ENCODE assay signal across 18 cellular contexts in the genomic region with DNA sequence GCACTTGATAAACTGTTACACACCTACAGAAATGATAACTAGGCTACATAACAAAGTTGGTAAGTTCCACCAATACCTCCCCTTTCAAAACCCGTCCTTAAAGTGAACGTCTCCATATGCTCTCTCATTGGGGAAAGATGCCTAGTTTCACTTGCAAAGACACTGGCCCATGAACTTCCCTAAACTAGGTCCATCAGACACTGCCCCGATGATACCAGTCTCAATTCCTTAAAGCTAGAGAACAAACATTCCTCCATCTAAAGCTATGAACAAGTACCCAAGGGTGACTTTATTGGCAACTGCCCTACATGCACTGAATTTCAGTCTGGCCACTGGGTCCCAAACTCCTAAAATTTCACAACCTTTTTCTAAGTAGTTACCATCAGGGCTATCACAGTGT. TPM values are rescaled to one million over a fixed set of nuclear protein-coding genes. Genes with fewer than 3 reads are reported as not detected.
DNase-seq lines count a peak whose midpoint lies in the region; ATAC-seq, FAIRE-seq and TF ChIP-seq lines count a peak whose summit lies in the region.
"Had no signal": no experiment of that assay in that cellular context is flagged by ENCODE, and none has a peak within 500 bp of the region (broad histone marks: within the 10 kb centered on the region; RNA-seq: fewer than 3 reads in every experiment).

No MANE protein-coding gene starts in this region.

- H3K27ac ChIP-seq in subcutaneous abdominal adipose tissue (ENCODE audit: low read depth, low read length) (peak overlapping the region; percentile 78), smooth muscle cell (ENCODE audit: low read depth) (no peak overlapping the region)
- H3K27ac ChIP-seq: HL-60, SJSA1 had no signal

- H3K27me3 ChIP-seq in subcutaneous abdominal adipose tissue (ENCODE audit: control insufficient read depth in 5 of 5, insufficient read depth in 4 of 5, low read length in 5 of 5) (no peaks in the 10 kb centered on the region), smooth muscle cell (ENCODE audit: low read depth) (no peaks in the 10 kb centered on the region)
- H3K27me3 ChIP-seq: SJSA1 had no signal

- TF ChIP-seq CTCF in smooth muscle cell (IDR thresholded peaks at IDR 0.05; ENCODE audit: borderline replicate concordance, insufficient read depth, poor library complexity, severe bottlenecking), result no peak

- H3K4me3 ChIP-seq in subcutaneous abdominal adipose tissue (ENCODE audit: low read depth in 1 of 5, low read length in 5 of 5) (no peak overlapping the region), smooth muscle cell (no peak overlapping the region)
- H3K4me3 ChIP-seq: SJSA1 had no signal

- 94% methylated on average over 3 of the region's 3 CpGs for WGBS in smooth muscle cell (ENCODE audit: low lambda C conversion rate)

- peaks cover 84% of the 10 kb centered on the region for H4K20me1 ChIP-seq in smooth muscle cell (ENCODE audit: low read depth)

- no peaks in the 10 kb centered on the region for H3K9me3 Mint-ChIP-seq in activated naive CD4-positive, alpha-beta T cell treated with anti-CD3 and anti-CD28 coated beads for 36 hours
- no peaks in the 10 kb centered on the region for H3K9me3 Mint-ChIP-seq in effector memory CD8-positive, alpha-beta T cell
- H3K9me3 Mint-ChIP-seq: activated naive CD4-positive, alpha-beta T cell treated with anti-CD3 and anti-CD28 coated beads, Interleukin-2, amount 10 ng/mL, durations not matched to agents 7 days and 5 days; endodermal cell; nephron had no signal

- no peak for FAIRE-seq in urothelium cell line (lab: Jason Lieb, UNC)
- FAIRE-seq: TTC549 had no signal

- H3K36me3 ChIP-seq in subcutaneous abdominal adipose tissue (ENCODE audit: control insufficient read depth in 5 of 5, insufficient read depth in 5 of 5, low read length in 5 of 5) (peaks cover 0 to 3% (median 0%) of the 10 kb centered on the region in 5 donors), smooth muscle cell (ENCODE audit: low read depth) (no peaks in the 10 kb centered on the region)
- H3K36me3 ChIP-seq: SJSA1 had no signal

- H3K27me3 Mint-ChIP-seq in activated naive CD4-positive, alpha-beta T cell treated with anti-CD3 and anti-CD28 coated beads for 36 hours (ENCODE audit: low read depth), result no peaks in the 10 kb centered on the region
- H3K27me3 Mint-ChIP-seq in effector memory CD8-positive, alpha-beta T cell, result no peaks in the 10 kb centered on the region
- H3K27me3 Mint-ChIP-seq: activated naive CD4-positive, alpha-beta T cell treated with anti-CD3 and anti-CD28 coated beads, Interleukin-2, amount 10 ng/mL, durations not matched to agents 7 days and 5 days had no signal

- peaks cover 83% of the 10 kb centered on the region for H3K4me1 Mint-ChIP-seq in activated naive CD4-positive, alpha-beta T cell treated with anti-CD3 and anti-CD28 coated beads for 36 hours (ENCODE audit: low read depth)
- peaks cover 50 to 63% of the 10 kb centered on the region in 2 donors for H3K4me1 Mint-ChIP-seq in effector memory CD8-positive, alpha-beta T cell (ENCODE audit: low read depth in 2 of 2)

- H3K4me1 ChIP-seq in subcutaneous abdominal adipose tissue (ENCODE audit: control insufficient read depth in 5 of 5, insufficient read depth in 5 of 5, low read length in 5 of 5), result peaks cover 0 to 64% (median 39%) of the 10 kb centered on the region in 5 donors
- peaks cover 8% of the 10 kb centered on the region for H3K4me1 ChIP-seq in smooth muscle cell (ENCODE audit: low read depth)
- H3K4me1 ChIP-seq: SJSA1 had no signal

- ATAC-seq in effector memory CD8-positive, alpha-beta T cell (replicated peaks), result no peak
- ATAC-seq in HG03521 (IDR thresholded peaks at IDR 0.05; ENCODE audit: unreplicated experiment), result no peak
- ATAC-seq: right cardiac atrium had no signal

- H3K4me2 ChIP-seq in smooth muscle cell, result no peak overlapping the region

- H3K27ac Mint-ChIP-seq in activated naive CD4-positive, alpha-beta T cell treated with anti-CD3 and anti-CD28 coated beads for 36 hours, result peak overlapping the region; percentile 0
- H3K27ac Mint-ChIP-seq in effector memory CD8-positive, alpha-beta T cell, result peak overlapping the region; percentile 13 to 15
- H3K27ac Mint-ChIP-seq: activated naive CD4-positive, alpha-beta T cell treated with anti-CD3 and anti-CD28 coated beads, Interleukin-2, amount 10 ng/mL, durations not matched to agents 7 days and 5 days; endodermal cell; nephron had no signal

- intact Hi-C loops in activated naive CD4-positive, alpha-beta T cell treated with anti-CD3 and anti-CD28 coated beads for 36 hours (cut with micrococcal nuclease), result no loop called here

- DNase-seq in activated naive CD4-positive, alpha-beta T cell treated with anti-CD3 and anti-CD28 coated beads for 36 hours, result no peak
- no peak for DNase-seq in activated naive CD4-positive, alpha-beta T cell (lab: John Stamatoyannopoulos, UW)
- DNase-seq in NOMO-1 treated with dmso at 0.1 percent for 144 hours (lab: John Stamatoyannopoulos, UW; ENCODE audit: unreplicated experiment) (peak; percentile 25), urothelium cell line (ENCODE audit: low spot score) (no peak), smooth muscle cell (lab: John Stamatoyannopoulos, UW; ENCODE audit: unreplicated experiment) (no peak)
- no peak for DNase-seq in effector memory CD8-positive, alpha-beta T cell
- DNase-seq: activated naive CD4-positive, alpha-beta T cell treated with anti-CD3 and anti-CD28 coated beads, Interleukin-2, amount 10 ng/mL, durations not matched to agents 7 days and 5 days; endodermal cell; HCEC 1CT; NCI-H2029 treated with DMSO at 0.1 percent for 48 hours; right cardiac atrium; stimulated activated CD4-positive, alpha-beta T cell treated with anti-CD3 and anti-CD28 coated beads, Interleukin-2, amount 100 ng/mL, for 24 hours had no signal

- H3K9ac ChIP-seq in subcutaneous abdominal adipose tissue (ENCODE audit: low read length in 5 of 5) (peak overlapping the region in 1 of 5 donors; percentile 3), smooth muscle cell (ENCODE audit: low read depth) (no peak overlapping the region)

- H2AFZ ChIP-seq in smooth muscle cell (ENCODE audit: low read depth), result no peak overlapping the region

- H3K79me2 ChIP-seq in smooth muscle cell (ENCODE audit: low read depth), result peaks cover 55% of the 10 kb centered on the region

- H3K9me3 ChIP-seq in subcutaneous abdominal adipose tissue (ENCODE audit: control insufficient read depth in 5 of 5, low read length in 5 of 5) (no peaks in the 10 kb centered on the region), smooth muscle cell (replicated peaks; ENCODE audit: low read depth) (no peaks in the 10 kb centered on the region)
- H3K9me3 ChIP-seq: SJSA1 had no signal

- H3K4me3 Mint-ChIP-seq in activated naive CD4-positive, alpha-beta T cell treated with anti-CD3 and anti-CD28 coated beads for 36 hours, result no peak overlapping the region
- peak overlapping the region in 1 of 2 donors; percentile 2 for H3K4me3 Mint-ChIP-seq in effector memory CD8-positive, alpha-beta T cell
- H3K4me3 Mint-ChIP-seq: activated naive CD4-positive, alpha-beta T cell treated with anti-CD3 and anti-CD28 coated beads, Interleukin-2, amount 10 ng/mL, durations not matched to agents 7 days and 5 days; endodermal cell; nephron had no signal

- no peaks in the 10 kb centered on the region for H3F3A ChIP-seq in smooth muscle cell (ENCODE audit: low read depth)

- H3K36me3 Mint-ChIP-seq in activated naive CD4-positive, alpha-beta T cell treated with anti-CD3 and anti-CD28 coated beads for 36 hours (ENCODE audit: low read depth), result peaks cover 17% of the 10 kb centered on the region
- H3K36me3 Mint-ChIP-seq in effector memory CD8-positive, alpha-beta T cell (ENCODE audit: insufficient read depth), result peaks cover 26% of the 10 kb centered on the region

- CTCF ChIA-PET in activated naive CD4-positive, alpha-beta T cell treated with anti-CD3 and anti-CD28 coated beads for 36 hours (lab: Charles Lee), result no interaction called here

RNA-seq across cellular contexts. Expression of a gene that starts 39.9 kb away (rescaled TPM):
- 10 to 100 TPM; 30.9 to 32.1 TPM for total RNA-seq in activated naive CD4-positive, alpha-beta T cell treated with anti-CD3 and anti-CD28 coated beads for 36 hours
- total RNA-seq in smooth muscle cell, result 19.9 and 20.1 TPM in 2 replicates
- polyA plus RNA-seq in smooth muscle cell, result 17.0 and 17.7 TPM in 2 replicates
